In the genomic region with DNA sequence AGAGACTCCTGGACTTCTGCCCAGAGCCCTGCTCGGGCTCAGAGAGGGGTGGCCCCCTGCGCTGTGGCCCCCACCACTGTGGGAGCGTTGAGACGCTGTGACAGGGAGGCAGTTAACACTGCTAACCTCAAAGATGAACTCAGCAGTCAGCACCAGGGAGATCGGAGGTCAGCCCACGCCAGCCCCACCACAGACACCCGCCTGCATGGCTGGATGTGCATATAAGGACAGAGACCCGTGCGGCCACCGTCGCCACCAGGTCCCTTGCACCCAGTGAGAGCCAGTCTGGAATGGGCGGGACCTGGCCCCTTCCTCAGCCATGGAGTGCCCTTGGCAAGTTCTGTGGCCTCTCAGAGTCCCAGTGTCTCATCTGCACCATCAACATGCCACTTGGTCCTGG, we compare ENCODE assay signal across 19 cellular contexts. TPM values are rescaled to one million over a fixed set of nuclear protein-coding genes. Genes with fewer than 3 reads are reported as not detected.
DNase-seq lines count a peak whose midpoint lies in the region; ATAC-seq and TF ChIP-seq lines count a peak whose summit lies in the region.
"Had no signal": no experiment of that assay in that cellular context is flagged by ENCODE, and none has a peak within 500 bp of the region (broad histone marks: within the 10 kb centered on the region; RNA-seq: fewer than 3 reads in every experiment).

No MANE protein-coding gene starts in this region.

- POLR2A ChIA-PET in activated CD8-positive, alpha-beta T cell treated with anti-CD3 and anti-CD28 coated beads for 36 hours (lab: Charles Lee): no interaction called here

- intact Hi-C loops in activated CD8-positive, alpha-beta T cell treated with anti-CD3 and anti-CD28 coated beads for 36 hours (cut with micrococcal nuclease): loop anchor here (5.0 kb wide), 1 partner anchor 52 kb away; no protein-coding TSS in a partner anchor

- peak overlapping the region; percentile 63 to 79 (median 74); a peak in 19 of 22 replicates for H3K9ac ChIP-seq in BLaER1 treated with 17β-estradiol and CSF1 and Interleukin-3, amounts not matched to agents 10 nM and 100 nM

- H3K4me1 Mint-ChIP-seq in T-helper 1 cell treated with Interleukin-12 subunit alpha and Interleukin-12 subunit beta and Interleukin-4 antibody, amounts not matched to agents 30 μg/mL and 1 μg/mL, for 36 hours (ENCODE audit: low read depth): peaks cover 61% of the 10 kb centered on the region
- H3K4me1 Mint-ChIP-seq in activated CD8-positive, alpha-beta T cell treated with anti-CD3 and anti-CD28 coated beads for 36 hours (ENCODE audit: low read depth): peaks cover 40% of the 10 kb centered on the region

- H3K36me3 Mint-ChIP-seq in T-helper 1 cell treated with Interleukin-12 subunit alpha and Interleukin-12 subunit beta and Interleukin-4 antibody, amounts not matched to agents 30 μg/mL and 1 μg/mL, for 36 hours (ENCODE audit: low read depth): peaks cover 30% of the 10 kb centered on the region
- H3K36me3 Mint-ChIP-seq in activated CD8-positive, alpha-beta T cell treated with anti-CD3 and anti-CD28 coated beads for 36 hours (ENCODE audit: low read depth): peaks cover 9% of the 10 kb centered on the region

- ATAC-seq in activated CD8-positive, alpha-beta T cell treated with anti-CD3 and anti-CD28 coated beads for 36 hours: peak; percentile 40
- ATAC-seq in HG02610 (IDR thresholded peaks at IDR 0.05; ENCODE audit: unreplicated experiment): no peak

- in situ Hi-C loops in ACHN (cut with HindIII; ENCODE audit: low pct_ligation_motif_present, low pct_unique_long_range_greater_than_20kb, low sequenced_read_pairs): no loop called here

- H3K4me3 ChIP-seq in BLaER1 treated with 17β-estradiol and CSF1 and Interleukin-3, amounts not matched to agents 10 nM and 100 nM: peak overlapping the region in 4 of 10 experiments; percentile 26 to 47 (median 41); a peak in 2 of 20 replicates
- H3K4me3 ChIP-seq: prostate gland, smooth muscle cell, tibial artery had no signal

- peak overlapping the region; percentile 88 to 99 (median 93) for H3K4me2 ChIP-seq in BLaER1 treated with 17β-estradiol and CSF1 and Interleukin-3, amounts not matched to agents 10 nM and 100 nM
- H3K4me2 ChIP-seq: smooth muscle cell had no signal

- DNase-seq in T-helper 1 cell (no peak), mesenteric fat pad (ENCODE audit: low spot score) (peak; percentile 88), NCI-H2227 (lab: John Stamatoyannopoulos, UW; ENCODE audit: unreplicated experiment) (no peak), ACHN (no peak)
- peak; percentile 49 for DNase-seq in activated CD8-positive, alpha-beta T cell treated with anti-CD3 and anti-CD28 coated beads for 36 hours
- DNase-seq: 8988T; activated naive CD4-positive, alpha-beta T cell treated with anti-CD3 and anti-CD28 coated beads, Interleukin-2, amount 50 U/mL, for 16 hours; BE2C; islet precursor cell; mammary epithelial cell; NCI-H146; NCI-H226; tibial artery had no signal

- no peaks in the 10 kb centered on the region for H3K27me3 Mint-ChIP-seq in T-helper 1 cell treated with Interleukin-12 subunit alpha and Interleukin-12 subunit beta and Interleukin-4 antibody, amounts not matched to agents 30 μg/mL and 1 μg/mL, for 36 hours (ENCODE audit: low read depth)
- H3K27me3 Mint-ChIP-seq in activated CD8-positive, alpha-beta T cell treated with anti-CD3 and anti-CD28 coated beads for 36 hours: no peaks in the 10 kb centered on the region

- H3K27ac ChIP-seq in BLaER1 treated with 17β-estradiol and CSF1 and Interleukin-3, amounts not matched to agents 10 nM and 100 nM: peak overlapping the region; percentile 68 to 90 (median 85); a peak in 20 of 22 replicates
- H3K27ac ChIP-seq: prostate gland, tibial artery had no signal

- H3K36me3 ChIP-seq in BLaER1 treated with 17β-estradiol and CSF1 and Interleukin-3, amounts not matched to agents 10 nM and 100 nM: peaks cover 0 to 12% (median 8%) of the 10 kb centered on the region in 11 experiments; a peak in 13 of 22 replicates
- H3K36me3 ChIP-seq: BE2C, prostate gland, tibial artery had no signal

- CTCF ChIA-PET in activated CD8-positive, alpha-beta T cell treated with anti-CD3 and anti-CD28 coated beads for 36 hours (lab: Charles Lee): interaction anchor here (2.2 to 3.6 kb wide), 2 partner anchors 66 to 113 kb away, joined by 5 to 28 read pairs; a partner anchor contains a TSS

- peaks cover 59 to 99% (median 76%) of the 10 kb centered on the region in 10 experiments for H3K4me1 ChIP-seq in BLaER1 treated with 17β-estradiol and CSF1 and Interleukin-3, amounts not matched to agents 10 nM and 100 nM
- H3K4me1 ChIP-seq: prostate gland, tibial artery had no signal

- no peak overlapping the region for H3K4me3 Mint-ChIP-seq in T-helper 1 cell treated with Interleukin-12 subunit alpha and Interleukin-12 subunit beta and Interleukin-4 antibody, amounts not matched to agents 30 μg/mL and 1 μg/mL, for 36 hours
- no peak overlapping the region for H3K4me3 Mint-ChIP-seq in activated CD8-positive, alpha-beta T cell treated with anti-CD3 and anti-CD28 coated beads for 36 hours
- H3K4me3 Mint-ChIP-seq: nephron had no signal

- peak overlapping the region; percentile 84 for H3K27ac Mint-ChIP-seq in T-helper 1 cell treated with Interleukin-12 subunit alpha and Interleukin-12 subunit beta and Interleukin-4 antibody, amounts not matched to agents 30 μg/mL and 1 μg/mL, for 36 hours
- H3K27ac Mint-ChIP-seq in activated CD8-positive, alpha-beta T cell treated with anti-CD3 and anti-CD28 coated beads for 36 hours: peak overlapping the region; percentile 61
- H3K27ac Mint-ChIP-seq: nephron had no signal

- no peaks in the 10 kb centered on the region for H3K9me3 Mint-ChIP-seq in T-helper 1 cell treated with Interleukin-12 subunit alpha and Interleukin-12 subunit beta and Interleukin-4 antibody, amounts not matched to agents 30 μg/mL and 1 μg/mL, for 36 hours
- H3K9me3 Mint-ChIP-seq in activated CD8-positive, alpha-beta T cell treated with anti-CD3 and anti-CD28 coated beads for 36 hours: no peaks in the 10 kb centered on the region
- H3K9me3 Mint-ChIP-seq: nephron had no signal

- H4K20me1 ChIP-seq in BLaER1 treated with 17β-estradiol and CSF1 and Interleukin-3, amounts not matched to agents 10 nM and 100 nM: peaks cover 0 to 8% (median 0%) of the 10 kb centered on the region in 11 experiments; a peak in 3 of 22 replicates

- H3K9me3 ChIP-seq in BLaER1 treated with 17β-estradiol and CSF1 and Interleukin-3, amounts not matched to agents 10 nM and 100 nM (replicated peaks in 1 of 11): no peaks in the 10 kb centered on the region
- H3K9me3 ChIP-seq: BE2C, prostate gland, tibial artery had no signal

- no peaks in the 10 kb centered on the region for H3K27me3 ChIP-seq in BLaER1 treated with 17β-estradiol and CSF1 and Interleukin-3, amounts not matched to agents 10 nM and 100 nM
- H3K27me3 ChIP-seq: BE2C had no signal

- no peak for TF ChIP-seq CTCF in activated CD8-positive, alpha-beta T cell treated with anti-CD3 and anti-CD28 coated beads for 36 hours (IDR thresholded peaks at IDR 0.05)

RNA-seq across cellular contexts. Expression of a gene that starts 48.5 kb away (rescaled TPM):
- 100 to 1,000 TPM; 111 to 117 TPM for total RNA-seq in activated CD8-positive, alpha-beta T cell treated with anti-CD3 and anti-CD28 coated beads for 36 hours
- total RNA-seq in mesenteric fat pad: 99.8 TPM

Comparison
In these comparisons a context has a peak if more than half of its experiments do, and no peak if none do; other contexts are left out.
1. DNase-seq: peak in activated CD8-positive, alpha-beta T cell treated with anti-CD3 and anti-CD28 coated beads for 36 hours (single experiment) and mesenteric fat pad (single experiment); none in T-helper 1 cell (0 of 5), NCI-H2227 (single experiment) and ACHN (single experiment).